ENCODE assay signal across 7 cellular contexts in the genomic region with DNA sequence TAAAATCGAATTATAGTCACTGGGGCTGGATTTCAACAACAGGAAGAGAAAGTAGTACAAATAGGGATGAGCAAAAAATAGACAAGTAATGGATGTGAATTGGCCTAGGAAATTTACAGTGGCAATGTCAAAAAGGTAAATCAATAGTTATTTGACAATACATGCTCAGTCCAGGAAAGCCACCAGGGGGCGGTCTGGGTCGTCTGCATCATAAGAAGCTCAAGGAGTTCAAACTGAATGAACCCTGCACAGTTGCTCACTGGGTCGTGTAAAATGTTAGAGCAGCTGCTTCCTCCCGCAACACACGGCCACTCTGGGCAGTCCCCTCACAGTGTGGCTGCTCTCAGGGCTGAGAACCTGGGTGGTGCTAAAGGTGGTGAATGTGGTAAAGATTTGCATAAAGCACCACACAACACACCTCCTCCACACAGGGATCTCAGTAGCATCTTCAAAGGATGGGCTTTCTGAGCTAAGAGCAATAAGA.
A peak's percentile ranks its signal among the peaks of the same experiment; 100 is the strongest.
DNase-seq lines count a peak whose midpoint lies in the region; ATAC-seq, FAIRE-seq and TF ChIP-seq lines count a peak whose summit lies in the region.

No MANE protein-coding gene starts in this region.

- POLR2A ChIA-PET in T-cell (lab: Charles Lee), result no interaction called here

- no peaks in the 10 kb centered on the region for H3K23me2 ChIP-seq in H9 (ENCODE audit: insufficient read length, low read depth, low read length, poor library complexity, severe bottlenecking)

- no peak overlapping the region for H3K14ac ChIP-seq in H9 (ENCODE audit: insufficient read depth, low read length)

- H3K4me1 ChIP-seq in H9 (ENCODE audit: insufficient read depth, low read length) (no peaks in the 10 kb centered on the region), Loucy (ENCODE audit: insufficient read depth, low read length, poor library complexity, severe bottlenecking) (peaks cover 6% of the 10 kb centered on the region), astrocyte (ENCODE audit: insufficient read depth, low read length) (no peaks in the 10 kb centered on the region), iPS DF 6.9 (ENCODE audit: control insufficient read depth, insufficient read depth, low read length) (0 out of 2 replicates have a peak, but pooled peaks cover 2% of the 10 kb centered on the region)

- H3K23ac ChIP-seq in H9 (ENCODE audit: insufficient read length, low read depth, low read length), result no peak overlapping the region

- H2AK5ac ChIP-seq in H9 (ENCODE audit: insufficient read length, low read length), result no peak overlapping the region

- no peak overlapping the region for H4K91ac ChIP-seq in H9 (ENCODE audit: insufficient read length, low read depth, low read length)

- no peaks in the 10 kb centered on the region for H3K79me1 ChIP-seq in H9 (ENCODE audit: insufficient read depth, low read depth, low read length, poor library complexity, severe bottlenecking)

- no peak overlapping the region for H3K4me2 ChIP-seq in H9 (ENCODE audit: insufficient read depth, insufficient read length, low read length)
- no peak overlapping the region for H3K4me2 ChIP-seq in Loucy (ENCODE audit: low read depth, low read length, poor library complexity, severe bottlenecking)
- H3K4me2 ChIP-seq in astrocyte (ENCODE audit: low read length), result no peak overlapping the region

- no peak overlapping the region for H2BK20ac ChIP-seq in H9 (ENCODE audit: low read depth, low read length, poor library complexity, severe bottlenecking)

- no peak overlapping the region for H2BK120ac ChIP-seq in H9 (ENCODE audit: low read depth, low read length, poor library complexity, severe bottlenecking)

- H2BK5ac ChIP-seq in H9 (ENCODE audit: insufficient read length, low read length), result no peak overlapping the region

- no peak overlapping the region for H3K4ac ChIP-seq in H9 (ENCODE audit: low read depth, low read length)

- H3K9me3 ChIP-seq in H9 (ENCODE audit: control insufficient read depth, low read depth, low read length), result no peaks in the 10 kb centered on the region
- H3K9me3 ChIP-seq in Loucy (ENCODE audit: insufficient read depth, low read depth, low read length), result no peaks in the 10 kb centered on the region
- no peaks in the 10 kb centered on the region for H3K9me3 ChIP-seq in astrocyte (ENCODE audit: insufficient read depth, low read depth, low read length)
- H3K9me3 ChIP-seq in iPS DF 6.9 (ENCODE audit: control insufficient read depth, insufficient read depth, low read length), result no peaks in the 10 kb centered on the region

- H3K36me3 ChIP-seq in Loucy (ENCODE audit: insufficient read depth, low read length) (no peaks in the 10 kb centered on the region), astrocyte (ENCODE audit: insufficient read depth, low read length) (no peaks in the 10 kb centered on the region), iPS DF 6.9 (ENCODE audit: control insufficient read depth, insufficient read depth, low read length) (no peaks in the 10 kb centered on the region)

- no peaks in the 10 kb centered on the region for H3K9me2 ChIP-seq in Loucy (replicated peaks; ENCODE audit: low read depth, low read length)

- DNase-seq in H9 (peak; percentile 63), T-cell (peak in 33 of 34 experiments; percentile 9 to 72 (median 51)), astrocyte (ENCODE audit: low read depth) (peak; percentile 22), iPS DF 6.9 (ENCODE audit: low read depth, low spot score) (peak; percentile 35)
- DNase-seq in stimulated activated CD4-positive, alpha-beta T cell treated with anti-CD3 and anti-CD28 coated beads, Interleukin-2, amount 100 ng/mL, for 4 hours (ENCODE audit: low read depth), result peak; percentile 38

- FAIRE-seq in astrocyte (lab: Jason Lieb, UNC), result no peak

- H3F3A ChIP-seq in Loucy (ENCODE audit: low read depth), result no peaks in the 10 kb centered on the region

- H3K9ac ChIP-seq in H9 (ENCODE audit: extremely low read depth, insufficient read length, low read length), result no peak overlapping the region
- no peak overlapping the region for H3K9ac ChIP-seq in Loucy (ENCODE audit: low read depth, low read length, poor library complexity, severe bottlenecking)
- H3K9ac ChIP-seq in astrocyte (ENCODE audit: low read length), result no peak overlapping the region

- no peak overlapping the region for H4K8ac ChIP-seq in H9 (replicated peaks; ENCODE audit: insufficient read length, low read depth, low read length)

- H3K27ac ChIP-seq in H9 (ENCODE audit: insufficient read length, low read depth, low read length), result no peak overlapping the region
- H3K27ac ChIP-seq in astrocyte (ENCODE audit: low read depth, low read length), result no peak overlapping the region
- no peak overlapping the region for H3K27ac ChIP-seq in iPS DF 6.9 (ENCODE audit: low read length)

- H3K27ac Mint-ChIP-seq in H9, result no peak overlapping the region
- no peak overlapping the region for H3K27ac Mint-ChIP-seq in T-cell
- no peak overlapping the region for H3K27ac Mint-ChIP-seq in astrocyte (ENCODE audit: unreplicated experiment)

- H3K18ac ChIP-seq in H9 (ENCODE audit: insufficient read length, low read depth, low read length), result no peak overlapping the region

- no peak overlapping the region for H4K5ac ChIP-seq in H9 (ENCODE audit: insufficient read length, low read depth, low read length)

- TF ChIP-seq CTCF in GM12873 (IDR thresholded peaks at IDR 0.05; ENCODE audit: insufficient read depth, low read depth, low read length, missing control alignments) (peak; percentile 73), H9 (conservative IDR thresholded peaks at IDR 0.05) (peak; percentile 89), Loucy (conservative IDR thresholded peaks at IDR 0.05; ENCODE audit: low read length) (peak; percentile 93), astrocyte (IDR thresholded peaks at IDR 0.05; ENCODE audit: insufficient read depth, low read depth, low read length) (peak; percentile 83)

- H3K4me1 Mint-ChIP-seq in H9, result peaks cover 10 to 13% of the 10 kb centered on the region in 2 experiments
- peaks cover 0 to 6% (median 0%) of the 10 kb centered on the region in 3 donors for H3K4me1 Mint-ChIP-seq in T-cell
- H3K4me1 Mint-ChIP-seq in astrocyte (ENCODE audit: low read depth, unreplicated experiment), result no peaks in the 10 kb centered on the region

- no peaks in the 10 kb centered on the region for H3K36me3 Mint-ChIP-seq in H9 (ENCODE audit: insufficient read depth in 1 of 3, low read depth in 3 of 3)
- H3K36me3 Mint-ChIP-seq in T-cell, result no peaks in the 10 kb centered on the region
- H3K36me3 Mint-ChIP-seq in astrocyte (ENCODE audit: low read depth, unreplicated experiment), result peaks cover 2% of the 10 kb centered on the region

- H3K79me2 ChIP-seq in H9 (ENCODE audit: insufficient read depth, low read length) (no peaks in the 10 kb centered on the region), Loucy (ENCODE audit: insufficient read depth, low read length) (no peaks in the 10 kb centered on the region), astrocyte (ENCODE audit: insufficient read depth, low read length) (no peaks in the 10 kb centered on the region)

- ATAC-seq in T-cell (replicated peaks in 1 of 4), result peak; percentile 40 to 84 (median 59)

- H4K20me1 ChIP-seq in H9 (ENCODE audit: control insufficient read depth, insufficient read depth, insufficient read length) (no peaks in the 10 kb centered on the region), Loucy (ENCODE audit: insufficient read depth, low read length, poor library complexity, severe bottlenecking) (no peaks in the 10 kb centered on the region), astrocyte (ENCODE audit: insufficient read depth, low read length) (no peaks in the 10 kb centered on the region)

- H2BK15ac ChIP-seq in H9 (ENCODE audit: low read depth, low read length), result no peak overlapping the region

- no peak overlapping the region for H3K4me3 Mint-ChIP-seq in H9
- H3K4me3 Mint-ChIP-seq in T-cell, result no peak overlapping the region
- no peak overlapping the region for H3K4me3 Mint-ChIP-seq in astrocyte (ENCODE audit: unreplicated experiment)

- H3K4me3 ChIP-seq in Loucy (ENCODE audit: low read length, poor library complexity, severe bottlenecking) (no peak overlapping the region), astrocyte (ENCODE audit: insufficient read depth, low read depth, low read length) (no peak overlapping the region), iPS DF 6.9 (ENCODE audit: low read length) (no peak overlapping the region)

- peaks cover 99% of the 10 kb centered on the region for H3K27me3 Mint-ChIP-seq in H9 (ENCODE audit: low read depth)
- H3K27me3 Mint-ChIP-seq in T-cell, result peaks cover 17 to 27% of the 10 kb centered on the region in 2 donors
- H3K27me3 Mint-ChIP-seq in astrocyte (ENCODE audit: low read depth, unreplicated experiment), result peaks cover 55% of the 10 kb centered on the region

- H2BK12ac ChIP-seq in H9 (ENCODE audit: insufficient read length, low read depth, low read length), result no peak overlapping the region

- H3K27me3 ChIP-seq in H9 (ENCODE audit: insufficient read depth, low read length) (peaks cover 64% of the 10 kb centered on the region), Loucy (ENCODE audit: insufficient read depth, low read length, poor library complexity, severe bottlenecking) (peaks cover 8% of the 10 kb centered on the region), astrocyte (ENCODE audit: insufficient read depth, low read length) (peaks cover 14% of the 10 kb centered on the region), iPS DF 6.9 (ENCODE audit: control insufficient read depth, insufficient read depth, low read length) (peaks cover 51% of the 10 kb centered on the region)

- no peak overlapping the region for H3K56ac ChIP-seq in H9 (ENCODE audit: insufficient read length, low read depth, low read length)

- no CpG with 5 or more reads among the region's 6 CpGs for WGBS in H9 (ENCODE audit: extremely low coverage, insufficient read length, low lambda C conversion rate)
- no CpG with 5 or more reads among the region's 6 CpGs for WGBS in iPS DF 6.9 (ENCODE audit: insufficient coverage, insufficient read length)

- H3T11ph ChIP-seq in H9 (ENCODE audit: low read length), result no peak overlapping the region

- CTCF ChIA-PET in T-cell (lab: Charles Lee), result interaction anchor here in 1 of 2 donors (1.0 to 1.4 kb wide), 3 partner anchors 8 to 215 kb away, joined by 4 to 7 read pairs (median 5); no protein-coding TSS in a partner anchor

- H3K9me3 Mint-ChIP-seq in H9 (no peaks in the 10 kb centered on the region; a peak in 1 of 5 replicates), T-cell (no peaks in the 10 kb centered on the region), astrocyte (ENCODE audit: unreplicated experiment) (peaks cover 5% of the 10 kb centered on the region)

- H2AFZ ChIP-seq in H9 (ENCODE audit: low read length), result no peak overlapping the region
- H2AFZ ChIP-seq in Loucy (ENCODE audit: low read length), result no peak overlapping the region
- H2AFZ ChIP-seq in astrocyte (ENCODE audit: low read depth, low read length), result no peak overlapping the region
